ENCODE assay signal across 8 cellular contexts in the genomic region with DNA sequence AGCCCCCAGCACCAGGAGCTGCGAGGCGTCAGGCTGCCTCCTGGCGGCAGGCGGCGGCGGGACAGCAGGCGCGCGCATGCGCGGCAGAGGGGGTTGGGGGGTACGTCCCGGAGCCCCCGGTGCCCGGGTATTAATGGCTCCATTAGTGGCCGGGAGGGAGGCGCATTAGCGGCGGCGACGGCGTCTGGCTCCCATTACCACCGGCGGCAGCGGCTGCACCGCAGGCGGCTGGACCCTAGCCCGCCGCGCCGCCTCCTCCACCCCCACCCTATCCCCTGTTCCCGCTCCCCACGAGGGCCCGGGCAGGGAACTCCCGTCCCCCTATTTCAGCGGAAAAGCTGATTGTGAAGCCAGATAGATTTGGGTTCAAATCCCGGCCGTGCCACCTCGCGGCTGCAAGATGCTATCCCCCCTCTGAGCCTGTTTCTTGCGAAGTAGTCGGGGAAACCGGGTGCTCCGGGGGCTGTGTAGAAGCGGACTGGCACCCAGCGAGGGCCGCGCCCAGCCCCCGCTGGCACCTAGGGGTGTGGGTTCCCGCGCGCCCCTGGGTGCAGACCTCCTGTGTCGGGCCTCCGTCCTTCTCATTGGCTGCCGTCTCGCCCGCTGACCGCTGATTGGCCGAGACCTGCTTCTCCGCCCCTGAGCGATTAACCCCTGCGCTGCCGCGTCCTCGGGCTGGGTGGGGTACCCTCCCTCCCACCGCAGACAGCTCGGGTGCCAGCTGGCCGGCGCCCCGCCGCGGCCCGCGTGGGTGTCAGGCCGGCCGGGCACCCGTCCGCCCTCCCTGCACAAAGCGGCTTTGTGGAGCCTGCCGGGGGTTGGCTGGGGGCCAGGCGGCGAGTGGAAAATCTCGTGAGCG.
DNase-seq lines count a peak whose midpoint lies in the region; ATAC-seq lines count a peak whose summit lies in the region.

No MANE protein-coding gene starts in this region.

- DNase-seq in SIG-M5 treated with dmso at 0.1 percent for 504 hours (lab: John Stamatoyannopoulos, UW; ENCODE audit: unreplicated experiment) (peak; percentile 86), SIG-M5 (lab: John Stamatoyannopoulos, UW) (no peak), NCI-H748 treated with DMSO at 0.1 percent for 48 hours (lab: John Stamatoyannopoulos, UW) (peak; percentile 83), memory B cell (ENCODE audit: low spot score in 2 of 2) (peak; percentile 84 to 90)
- DNase-seq in activated CD8-positive, alpha-beta memory T cell treated with anti-CD3 and anti-CD28 coated beads for 1 hour (ENCODE audit: extremely low read depth in 1 of 2, low read depth in 1 of 2), result peak; percentile 57 to 76
- peak; percentile 76 for DNase-seq in effector CD8-positive, alpha-beta T cell (lab: John Stamatoyannopoulos, UW)
- DNase-seq in stimulated activated CD8-positive, alpha-beta memory T cell treated with anti-CD3 and anti-CD28 coated beads, Interleukin-12 subunit alpha, Interleukin-12 subunit beta, amount 100 ng/mL, for 1 hour (ENCODE audit: low read depth), result peak; percentile 76

- H3K36me3 Mint-ChIP-seq in memory B cell, result peaks cover 4% of the 10 kb centered on the region

- H3K27ac Mint-ChIP-seq in memory B cell, result peak overlapping the region; percentile 84

- peak; percentile 32 for ATAC-seq in HG03457 (IDR thresholded peaks at IDR 0.05; ENCODE audit: unreplicated experiment)
- peak; percentile 34 for ATAC-seq in memory B cell (ENCODE audit: low read depth)

- no peaks in the 10 kb centered on the region for H3K9me3 Mint-ChIP-seq in memory B cell

- peak overlapping the region; percentile 87 for H3K4me3 Mint-ChIP-seq in memory B cell

- H3K4me1 Mint-ChIP-seq in memory B cell, result peaks cover 41% of the 10 kb centered on the region

- no peaks in the 10 kb centered on the region for H3K27me3 Mint-ChIP-seq in memory B cell
